ENCODE assay signal across 32 cellular contexts in the genomic region with DNA sequence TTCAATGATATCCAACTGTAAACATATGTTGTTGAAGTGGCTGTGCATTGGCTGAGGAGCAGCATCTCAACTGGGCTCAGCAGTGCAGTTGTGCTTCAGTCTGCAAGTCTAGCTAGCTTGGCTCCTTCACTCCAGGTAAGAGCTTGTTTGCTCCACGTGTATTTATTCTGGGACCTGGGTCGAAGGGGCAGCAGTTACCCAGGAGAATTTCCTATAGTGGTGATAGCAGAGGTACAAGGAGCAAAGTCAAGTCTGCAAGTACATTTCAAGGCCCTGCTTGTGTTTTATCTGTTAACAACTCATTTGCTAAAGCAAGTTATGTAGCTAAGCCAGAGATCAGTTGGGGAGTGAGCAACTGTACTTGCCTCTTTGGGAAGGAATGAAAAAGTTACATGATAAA.
"Had no signal": no experiment of that assay in that cellular context is flagged by ENCODE, and none has a peak within 500 bp of the region (broad histone marks: within the 10 kb centered on the region; RNA-seq: fewer than 3 reads in every experiment).

No MANE protein-coding gene starts in this region.

- H3K9ac ChIP-seq: parathyroid adenoma had no signal

- H3K4me2 ChIP-seq: smooth muscle cell had no signal

- H2AFZ ChIP-seq: parathyroid adenoma had no signal

- H3K36me3 Mint-ChIP-seq: naive B cell; naive thymus-derived CD8-positive, alpha-beta T cell; natural killer cell treated with Interleukin-12 subunit alpha and Interleukin-12 subunit beta and Interleukin-15 and Interleukin-18, amount 100 ng/mL, for 72 hours; stimulated activated memory B cell treated with anti-CD40 and anti-IgM and Interleukin-4, amounts not matched to agents 10 μg/mL and 1 μg/mL and 100 μg/mL, for 72 hours had no signal

- H3K9me3 Mint-ChIP-seq: naive thymus-derived CD8-positive, alpha-beta T cell; natural killer cell treated with Interleukin-12 subunit alpha and Interleukin-12 subunit beta and Interleukin-15 and Interleukin-18, amount 100 ng/mL, for 72 hours; nephron progenitor cell; neural crest cell; stimulated activated memory B cell treated with anti-CD40 and anti-IgM and Interleukin-4, amounts not matched to agents 10 μg/mL and 1 μg/mL and 100 μg/mL, for 72 hours; stimulated activated naive CD8-positive, alpha-beta T cell treated with anti-CD3 and anti-CD28 coated beads, Interleukin-15, amount 100 ng/mL, for 72 hours had no signal

- H3K27me3 Mint-ChIP-seq: progenitor cell of endocrine pancreas had no signal

- H3K9me3 ChIP-seq: ovary, psoas muscle, right lobe of liver, sigmoid colon, spleen, suprapubic skin, thoracic aorta, thyroid gland, tibial nerve, upper lobe of right lung, uterus had no signal

- H3K4me1 Mint-ChIP-seq: naive B cell; naive thymus-derived CD8-positive, alpha-beta T cell; stimulated activated memory B cell treated with anti-CD40 and anti-IgM and Interleukin-4, amounts not matched to agents 10 μg/mL and 1 μg/mL and 100 μg/mL, for 72 hours; stimulated activated naive CD8-positive, alpha-beta T cell treated with anti-CD3 and anti-CD28 coated beads, Interleukin-15, amount 100 ng/mL, for 72 hours had no signal

- H3K4me1 ChIP-seq: parathyroid adenoma, psoas muscle, right lobe of liver, sigmoid colon, spleen, suprapubic skin, thyroid gland, tibial nerve, upper lobe of right lung, uterus had no signal

- H3K4me3 ChIP-seq: ovary, psoas muscle, right lobe of liver, sigmoid colon, smooth muscle cell, spleen, suprapubic skin, thoracic aorta, thyroid gland, tibial nerve, upper lobe of right lung, uterus had no signal

- H3K36me3 ChIP-seq: ovary, right lobe of liver, sigmoid colon, uterus had no signal

- H3K79me2 ChIP-seq: parathyroid adenoma had no signal

- H3K27me3 ChIP-seq: ovary, right lobe of liver, sigmoid colon, spleen, suprapubic skin, thyroid gland, tibial nerve, upper lobe of right lung, uterus had no signal

- DNase-seq: naive B cell; naive thymus-derived CD8-positive, alpha-beta T cell; nephron progenitor cell; occipital lobe; ovary; psoas muscle; right cardiac atrium; right lobe of liver; sigmoid colon; spleen; stimulated activated CD4-positive, alpha-beta T cell treated with anti-CD3 and anti-CD28 coated beads, Interleukin-12 subunit alpha, Interleukin-12 subunit beta, amount 100 ng/mL, for 4 hours; stimulated activated CD4-positive, alpha-beta T cell treated with anti-CD3 and anti-CD28 coated beads, Interleukin-1b, Interleukin-23, amount 100 ng/mL, for 48 hours; stimulated activated CD4-positive, alpha-beta T cell treated with anti-CD3 and anti-CD28 coated beads, Interleukin-4, amount 100 ng/mL, for 1 hour; stimulated activated CD4-positive, alpha-beta T cell treated with anti-CD3 and anti-CD28 coated beads, Interleukin-4, amount 100 ng/mL, for 4 hours; stimulated activated CD8-positive, alpha-beta memory T cell treated with anti-CD3 and anti-CD28 coated beads, Interleukin-4, amount 100 ng/mL, for 48 hours; stimulated activated naive CD4-positive, alpha-beta T cell; stimulated activated naive CD8-positive, alpha-beta T cell treated with anti-CD3 and anti-CD28 coated beads, Interleukin-15, amount 100 ng/mL, for 72 hours; stimulated activated naive CD8-positive, alpha-beta T cell treated with anti-CD3 and anti-CD28 coated beads, Interleukin-15, Interleukin-2, amounts not matched to agents 100 U/mL and 50 U/mL, for 24 hours; substantia nigra; thyroid gland; trophoblast cell; upper lobe of right lung; uterus had no signal

- H3K27ac Mint-ChIP-seq: naive B cell; naive thymus-derived CD8-positive, alpha-beta T cell; natural killer cell treated with Interleukin-12 subunit alpha and Interleukin-12 subunit beta and Interleukin-15 and Interleukin-18, amount 100 ng/mL, for 72 hours; progenitor cell of endocrine pancreas; stimulated activated memory B cell treated with anti-CD40 and anti-IgM and Interleukin-4, amounts not matched to agents 10 μg/mL and 1 μg/mL and 100 μg/mL, for 72 hours had no signal

- H3K4me3 Mint-ChIP-seq: naive B cell; naive thymus-derived CD8-positive, alpha-beta T cell; natural killer cell treated with Interleukin-12 subunit alpha and Interleukin-12 subunit beta and Interleukin-15 and Interleukin-18, amount 100 ng/mL, for 72 hours; nephron progenitor cell; neural crest cell; stimulated activated memory B cell treated with anti-CD40 and anti-IgM and Interleukin-4, amounts not matched to agents 10 μg/mL and 1 μg/mL and 100 μg/mL, for 72 hours; stimulated activated naive CD8-positive, alpha-beta T cell treated with anti-CD3 and anti-CD28 coated beads, Interleukin-15, amount 100 ng/mL, for 72 hours had no signal

- H3K27ac ChIP-seq: ovary, parathyroid adenoma, psoas muscle, right lobe of liver, sigmoid colon, spleen, suprapubic skin, thoracic aorta, thyroid gland, tibial nerve, upper lobe of right lung, uterus had no signal
